8 cellular contexts compared by ENCODE assay signal in genomic region chr11:69293819-69294505, GRCh38. TPM values are rescaled to one million over a fixed set of nuclear protein-coding genes. Genes with fewer than 3 reads are reported as not detected.
DNase-seq lines count a peak whose midpoint lies in the region; ATAC-seq and TF ChIP-seq lines count a peak whose summit lies in the region.

Gene MYEOV, plus strand, starts transcription at chr11:69294155. Its CDS starts 1,200 bp downstream, at chr11:69295355.

- H3K9me3 Mint-ChIP-seq in activated CD8-positive, alpha-beta T cell treated with anti-CD3 and anti-CD28 coated beads, Interleukin-2, amount 10 ng/mL, durations not matched to agents 7 days and 5 days (ENCODE audit: insufficient read depth), result no peaks in the 10 kb centered on the region
- H3K9me3 Mint-ChIP-seq in osteocyte (ENCODE audit: unreplicated experiment), result no peaks in the 10 kb centered on the region

- H3K9me2 ChIP-seq in DOHH2 (replicated peaks; ENCODE audit: control insufficient read depth, low read length), result no peaks in the 10 kb centered on the region
- H3K9me2 ChIP-seq in Karpas-422 (replicated peaks; ENCODE audit: insufficient read depth, low read length), result no peaks in the 10 kb centered on the region

- H3K4me1 Mint-ChIP-seq in activated CD8-positive, alpha-beta T cell treated with anti-CD3 and anti-CD28 coated beads, Interleukin-2, amount 10 ng/mL, durations not matched to agents 7 days and 5 days (ENCODE audit: low read depth), result peaks cover 51% of the 10 kb centered on the region
- peaks cover 31% of the 10 kb centered on the region for H3K4me1 Mint-ChIP-seq in osteocyte (ENCODE audit: unreplicated experiment)

- H3F3A ChIP-seq in DOHH2 (ENCODE audit: control insufficient read depth, insufficient read depth), result peaks cover 15% of the 10 kb centered on the region

- CTCF ChIA-PET in activated CD8-positive, alpha-beta T cell treated with anti-CD3 and anti-CD28 coated beads, Interleukin-2, amount 10 ng/mL, durations not matched to agents 7 days and 5 days (lab: Charles Lee), result interaction anchor here (0.7 to 1.9 kb wide), 4 partner anchors 11 to 376 kb away, joined by 3 to 6 read pairs (median 4); no protein-coding TSS in a partner anchor

- ATAC-seq in activated CD8-positive, alpha-beta T cell treated with anti-CD3 and anti-CD28 coated beads, Interleukin-2, amount 10 ng/mL, durations not matched to agents 7 days and 5 days, result no peak

- no peaks in the 10 kb centered on the region for H3K36me3 ChIP-seq in DOHH2 (ENCODE audit: control insufficient read depth, low read length)
- no peaks in the 10 kb centered on the region for H3K36me3 ChIP-seq in Karpas-422 (ENCODE audit: insufficient read depth, low read length)

- peaks cover 22% of the 10 kb centered on the region for H3K27me3 ChIP-seq in DOHH2 (ENCODE audit: control insufficient read depth, low read length)
- no peaks in the 10 kb centered on the region for H3K27me3 ChIP-seq in Karpas-422 (ENCODE audit: low read length)

- H3K36me3 Mint-ChIP-seq in activated CD8-positive, alpha-beta T cell treated with anti-CD3 and anti-CD28 coated beads, Interleukin-2, amount 10 ng/mL, durations not matched to agents 7 days and 5 days (ENCODE audit: low read depth), result peaks cover 1% of the 10 kb centered on the region
- no peaks in the 10 kb centered on the region for H3K36me3 Mint-ChIP-seq in osteocyte (ENCODE audit: unreplicated experiment)

- DNase-seq in Karpas-422, result peak; percentile 90
- peak; percentile 50 for DNase-seq in activated CD8-positive, alpha-beta T cell treated with anti-CD3 and anti-CD28 coated beads, Interleukin-2, amount 10 ng/mL, durations not matched to agents 7 days and 5 days
- peak; percentile 64 for DNase-seq in kidney tubule cell (ENCODE audit: low spot score)
- DNase-seq in osteocyte (ENCODE audit: extremely low spot score, unreplicated experiment), result no peak
- no peak for DNase-seq in coronary artery (ENCODE audit: low spot score)
- DNase-seq in Ammon's horn (ENCODE audit: low spot score), result no peak
- DNase-seq in hypothalamus (lab: John Stamatoyannopoulos, UW), result no peak

- H3K4me1 ChIP-seq in DOHH2 (ENCODE audit: control insufficient read depth, low read length) (peaks cover 52% of the 10 kb centered on the region), Karpas-422 (ENCODE audit: low read length) (peaks cover 33% of the 10 kb centered on the region)

- H4K20me1 ChIP-seq in DOHH2 (ENCODE audit: control insufficient read depth, insufficient read depth, low read depth, low read length) (peaks cover 11% of the 10 kb centered on the region), Karpas-422 (ENCODE audit: insufficient read depth, low read depth, low read length) (no peaks in the 10 kb centered on the region)

- POLR2A ChIA-PET in activated CD8-positive, alpha-beta T cell treated with anti-CD3 and anti-CD28 coated beads, Interleukin-2, amount 10 ng/mL, durations not matched to agents 7 days and 5 days (lab: Charles Lee), result no interaction called here

- no peaks in the 10 kb centered on the region for H3K79me2 ChIP-seq in DOHH2 (ENCODE audit: control insufficient read depth, low read length)
- no peaks in the 10 kb centered on the region for H3K79me2 ChIP-seq in Karpas-422 (ENCODE audit: low read length)

- H3K9ac ChIP-seq in Karpas-422 (ENCODE audit: low read length), result no peak within 1 kb of the TSS

- H3K4me3 Mint-ChIP-seq in activated CD8-positive, alpha-beta T cell treated with anti-CD3 and anti-CD28 coated beads, Interleukin-2, amount 10 ng/mL, durations not matched to agents 7 days and 5 days, result no peak within 1 kb of the TSS
- no peak within 1 kb of the TSS for H3K4me3 Mint-ChIP-seq in osteocyte (ENCODE audit: unreplicated experiment)

- no peak within 1 kb of the TSS for H3K4me3 ChIP-seq in DOHH2 (ENCODE audit: low read length)
- H3K4me3 ChIP-seq in Karpas-422 (ENCODE audit: low read length), result no peak within 1 kb of the TSS
- no peak within 1 kb of the TSS for H3K4me3 ChIP-seq in coronary artery

- no peaks in the 10 kb centered on the region; the same call in 1 of the 2 replicates for H3K9me3 ChIP-seq in DOHH2 (ENCODE audit: control insufficient read depth, insufficient read depth, low read length)
- no peaks in the 10 kb centered on the region for H3K9me3 ChIP-seq in Karpas-422 (ENCODE audit: low read length)

- peak within 1 kb of the TSS; percentile 33 for H3K4me2 ChIP-seq in DOHH2 (ENCODE audit: low read length)
- no peak within 1 kb of the TSS for H3K4me2 ChIP-seq in Karpas-422 (ENCODE audit: low read depth, low read length, poor library complexity, severe bottlenecking)

- no peak within 1 kb of the TSS for H2AFZ ChIP-seq in Karpas-422 (ENCODE audit: low read length)

- peak within 1 kb of the TSS; percentile 23 for H3K27ac Mint-ChIP-seq in activated CD8-positive, alpha-beta T cell treated with anti-CD3 and anti-CD28 coated beads, Interleukin-2, amount 10 ng/mL, durations not matched to agents 7 days and 5 days
- no peak within 1 kb of the TSS for H3K27ac Mint-ChIP-seq in osteocyte (ENCODE audit: unreplicated experiment)

- H3K27me3 Mint-ChIP-seq in activated CD8-positive, alpha-beta T cell treated with anti-CD3 and anti-CD28 coated beads, Interleukin-2, amount 10 ng/mL, durations not matched to agents 7 days and 5 days (ENCODE audit: low read depth), result no peaks in the 10 kb centered on the region
- no peaks in the 10 kb centered on the region for H3K27me3 Mint-ChIP-seq in osteocyte (ENCODE audit: unreplicated experiment)

- TF ChIP-seq CTCF in DOHH2 (IDR thresholded peaks at IDR 0.05; ENCODE audit: low read depth, low read length, poor library complexity, severe bottlenecking) (no peak), osteocyte (IDR thresholded peaks at IDR 0.05) (no peak), coronary artery (IDR thresholded peaks at IDR 0.05) (no peak)

- H3K27ac ChIP-seq in DOHH2 (ENCODE audit: low read depth, low read length) (no peak within 1 kb of the TSS), Karpas-422 (ENCODE audit: low read length) (no peak within 1 kb of the TSS), coronary artery (no peak within 1 kb of the TSS)

RNA-seq across cellular contexts. Expression of gene MYEOV, which starts in this region (rescaled TPM):
- 0.22 and 0.25 TPM in 2 replicates for total RNA-seq in Karpas-422 (2014; rRNA removed; shearing (Covaris generic); ENCODE audit: low replicate concordance)
- not detected for total RNA-seq in activated CD8-positive, alpha-beta T cell treated with anti-CD3 and anti-CD28 coated beads, Interleukin-2, amount 10 ng/mL, durations not matched to agents 7 days and 5 days
- 1.6 and 1.8 TPM in 2 replicates for total RNA-seq in osteocyte

Comparison
In these comparisons a context has a peak if more than half of its experiments do, and no peak if none do; other contexts are left out.
1. Peak in DNase-seq in Karpas-422; RNA of the gene not detected or under 1 TPM.
2. Peak in DNase-seq in activated CD8-positive, alpha-beta T cell treated with anti-CD3 and anti-CD28 coated beads, Interleukin-2, amount 10 ng/mL, durations not matched to agents 7 days and 5 days; RNA of the gene not detected or under 1 TPM.